In genomic region chr14:94675036-94675435, GRCh38 we compare ENCODE assay signal across 33 cellular contexts.
"Had no signal": no experiment of that assay in that cellular context is flagged by ENCODE, and none has a peak within 500 bp of the region (broad histone marks: within the 10 kb centered on the region; RNA-seq: fewer than 3 reads in every experiment).

No MANE protein-coding gene starts in this region.

- H3K27me3 ChIP-seq: ascending aorta, cardiac muscle cell, MG63, Peyer's patch had no signal

- H3K4me1 ChIP-seq: ascending aorta, Peyer's patch had no signal

- H3K9me3 Mint-ChIP-seq: activated naive CD4-positive, alpha-beta T cell treated with anti-CD3 and anti-CD28 coated beads, Interleukin-2, amount 50 U/mL, for 24 hours; activated naive CD8-positive, alpha-beta T cell treated with anti-CD3 and anti-CD28 coated beads, Interleukin-2, amount 10 ng/mL, durations not matched to agents 7 days and 5 days; activated T-cell treated with anti-CD3 and anti-CD28 coated beads, Interleukin-2, amount 50 U/mL, for 24 hours; activated T-helper 2 cell treated with anti-CD3 and anti-CD28 coated beads, Interferon-gamma antibody, Interleukin-2, Interleukin-4, amounts not matched to agents 10 μg/mL and 5 μg/mL and 100 μg/mL, durations not matched to agents 14 hours and 24 hours and 36 hours; T-cell had no signal

- H3K4me3 ChIP-seq: ascending aorta, cardiac muscle cell, MG63, Peyer's patch had no signal

- H3K27ac ChIP-seq: ascending aorta, cardiac muscle cell, Peyer's patch, WERI-Rb-1 had no signal

- DNase-seq: activated CD4-positive, alpha-beta T cell treated with anti-CD3 and anti-CD28 coated beads for 1 hour; activated CD4-positive, alpha-beta T cell treated with anti-CD3 and anti-CD28 coated beads for 48 hours; activated CD4-positive, CD25-positive, alpha-beta regulatory T cell; activated gamma-delta T cell; activated naive CD4-positive, alpha-beta T cell treated with Interleukin-2 at 50 U/mL for 16 hours; activated naive CD8-positive, alpha-beta T cell treated with anti-CD3 and anti-CD28 coated beads, Interleukin-2, amount 10 ng/mL, durations not matched to agents 7 days and 5 days; activated T-cell treated with anti-CD3 and anti-CD28 coated beads, Interleukin-2, amount 50 U/mL, for 24 hours; amygdala; Karpas-422; KBM-7; MG63; NCI-H1048; NCI-H1105 treated with DMSO at 0.1 percent for 48 hours; NCI-H1436; NCI-H1694; NCI-H1930; NCI-H2081 treated with DMSO at 0.1 percent for 48 hours; NCI-H345; NCI-H524 treated with DMSO at 0.1 percent for 48 hours; PC-3; Peyer's patch; RPMI8226; SIG-M5; T-cell; T1000; WERI-Rb-1 had no signal

- H3K36me3 Mint-ChIP-seq: activated naive CD4-positive, alpha-beta T cell treated with anti-CD3 and anti-CD28 coated beads, Interleukin-2, amount 50 U/mL, for 24 hours; activated naive CD8-positive, alpha-beta T cell treated with anti-CD3 and anti-CD28 coated beads, Interleukin-2, amount 10 ng/mL, durations not matched to agents 7 days and 5 days; T-cell had no signal

- H3K9me3 ChIP-seq: ascending aorta, MG63, Peyer's patch had no signal

- H3K4me3 Mint-ChIP-seq: activated CD8-positive, alpha-beta T cell treated with anti-CD3 and anti-CD28 coated beads, Interleukin-2, amount 10 ng/mL, durations not matched to agents 7 days and 5 days; activated naive CD4-positive, alpha-beta T cell treated with anti-CD3 and anti-CD28 coated beads, Interleukin-2, amount 50 U/mL, for 24 hours; activated naive CD8-positive, alpha-beta T cell treated with anti-CD3 and anti-CD28 coated beads, Interleukin-2, amount 10 ng/mL, durations not matched to agents 7 days and 5 days; activated T-cell treated with anti-CD3 and anti-CD28 coated beads, Interleukin-2, amount 50 U/mL, for 24 hours; T-cell had no signal

- ATAC-seq: activated CD8-positive, alpha-beta T cell treated with anti-CD3 and anti-CD28 coated beads, Interleukin-2, amount 10 ng/mL, durations not matched to agents 7 days and 5 days; PC-3; Right ventricle myocardium inferior; SK-N-SH treated with all-trans-retinoic acid at 6 μM for 48 hours; T-cell had no signal

- H3K36me3 ChIP-seq: ascending aorta, cardiac muscle cell, MG63, Peyer's patch, WERI-Rb-1 had no signal

- H3K27ac Mint-ChIP-seq: activated CD8-positive, alpha-beta T cell treated with anti-CD3 and anti-CD28 coated beads, Interleukin-2, amount 10 ng/mL, durations not matched to agents 7 days and 5 days; activated naive CD4-positive, alpha-beta T cell treated with anti-CD3 and anti-CD28 coated beads, Interleukin-2, amount 50 U/mL, for 24 hours; activated naive CD8-positive, alpha-beta T cell treated with anti-CD3 and anti-CD28 coated beads, Interleukin-2, amount 10 ng/mL, durations not matched to agents 7 days and 5 days; activated T-cell treated with anti-CD3 and anti-CD28 coated beads, Interleukin-2, amount 50 U/mL, for 24 hours; activated T-helper 2 cell treated with anti-CD3 and anti-CD28 coated beads, Interferon-gamma antibody, Interleukin-2, Interleukin-4, amounts not matched to agents 10 μg/mL and 5 μg/mL and 100 μg/mL, durations not matched to agents 14 hours and 24 hours and 36 hours; T-cell had no signal

- H3K4me1 Mint-ChIP-seq: activated naive CD4-positive, alpha-beta T cell treated with anti-CD3 and anti-CD28 coated beads, Interleukin-2, amount 50 U/mL, for 24 hours; activated naive CD8-positive, alpha-beta T cell treated with anti-CD3 and anti-CD28 coated beads, Interleukin-2, amount 10 ng/mL, durations not matched to agents 7 days and 5 days; T-cell had no signal
